ENCODE assay signal across 33 cellular contexts in the genomic region with DNA sequence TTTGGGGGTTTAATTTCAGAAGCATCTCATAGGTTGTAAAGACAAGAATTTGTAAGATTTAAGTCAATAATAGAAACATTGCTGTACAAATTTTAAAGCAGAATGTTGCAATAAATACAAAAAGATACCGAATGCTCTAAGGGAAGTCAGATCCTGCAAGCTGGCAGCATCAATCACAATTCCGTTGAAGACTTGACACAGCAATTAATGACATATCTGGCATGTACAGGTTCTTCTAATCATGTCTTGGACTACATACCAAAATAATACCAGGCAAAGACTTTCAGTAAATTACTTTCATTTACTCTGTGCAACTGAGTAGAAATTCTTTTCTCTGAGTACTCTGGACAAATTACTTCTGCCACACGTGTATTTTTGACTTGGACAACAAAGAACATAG.
"Had no signal": no experiment of that assay in that cellular context is flagged by ENCODE, and none has a peak within 500 bp of the region (broad histone marks: within the 10 kb centered on the region; RNA-seq: fewer than 3 reads in every experiment).

No MANE protein-coding gene starts in this region.

- H3K27me3 ChIP-seq: adrenal gland, ascending aorta, body of pancreas, brain microvascular endothelial cell, breast epithelium, cardiac muscle cell had no signal

- H3K36me3 ChIP-seq: adrenal gland, ascending aorta, brain microvascular endothelial cell, breast epithelium, cardiac muscle cell had no signal

- H3K27ac ChIP-seq: adrenal gland, ascending aorta, body of pancreas, brain microvascular endothelial cell, breast epithelium, cardiac muscle cell had no signal

- DNase-seq: activated effector memory CD4-positive, alpha-beta T cell treated with anti-CD3 and anti-CD28 coated beads, Interleukin-2, amount 50 U/mL, for 16 hours; activated effector memory CD4-positive, alpha-beta T cell treated with Interleukin-2 at 50 U/mL for 16 hours; activated gamma-delta T cell; activated gamma-delta T cell treated with Interleukin-2 at 50 U/mL for 16 hours; activated naive CD4-positive, alpha-beta T cell; activated naive CD4-positive, alpha-beta T cell treated with anti-CD3 and anti-CD28 coated beads for 36 hours; activated naive CD4-positive, alpha-beta T cell treated with anti-CD3 and anti-CD28 coated beads, Interleukin-2, amount 10 ng/mL, durations not matched to agents 7 days and 5 days; activated naive CD4-positive, alpha-beta T cell treated with anti-CD3 and anti-CD28 coated beads, Interleukin-2, amount 50 U/mL, for 16 hours; activated naive CD8-positive, alpha-beta T cell treated with anti-CD3 and anti-CD28 coated beads for 36 hours; activated naive CD8-positive, alpha-beta T cell treated with anti-CD3 and anti-CD28 coated beads, Interleukin-2, amount 10 ng/mL, durations not matched to agents 7 days and 5 days; activated naive CD8-positive, alpha-beta T cell treated with anti-CD3 and anti-CD28 coated beads, Interleukin-2, amount 50 U/mL, for 24 hours; activated T-cell treated with anti-CD3 and anti-CD28 coated beads, Interleukin-2, amount 50 U/mL, for 1 hour; activated T-cell treated with anti-CD3 and anti-CD28 coated beads, Interleukin-2, amount 50 U/mL, for 24 hours; activated T-cell treated with anti-CD3 and anti-CD28 coated beads, Interleukin-2, amount 50 U/mL, for 4 hours; activated T-cell treated with anti-CD3 and anti-CD28 coated beads, Interleukin-2, amount 50 U/mL, for 48 hours; activated T-cell treated with anti-CD3 and anti-CD28 coated beads, Interleukin-2, amount 50 U/mL, for 72 hours; adrenal gland; amniotic stem cell; amygdala; anterior cingulate cortex; aorta; body of pancreas; brain microvascular endothelial cell; caudate nucleus; central memory CD4-positive, alpha-beta T cell; cerebellar nuclear complex had no signal

- H3K4me1 ChIP-seq: adrenal gland, ascending aorta, body of pancreas, breast epithelium had no signal

- FAIRE-seq: astrocyte, bronchial epithelial cell had no signal

- H3K4me3 ChIP-seq: adrenal gland, ascending aorta, body of pancreas, breast epithelium, cardiac muscle cell had no signal

- H3K9me3 ChIP-seq: adrenal gland, ascending aorta, body of pancreas, breast epithelium had no signal

- ATAC-seq: activated naive CD4-positive, alpha-beta T cell treated with anti-CD3 and anti-CD28 coated beads, Interleukin-2, amount 50 U/mL, for 72 hours; activated naive CD8-positive, alpha-beta T cell treated with anti-CD3 and anti-CD28 coated beads, Interleukin-2, amount 50 U/mL, for 24 hours; activated T-cell treated with anti-CD3 and anti-CD28 coated beads, Interleukin-2, amount 50 U/mL, for 4 hours; activated T-cell treated with anti-CD3 and anti-CD28 coated beads, Interleukin-2, amount 50 U/mL, for 72 hours; activated T-helper 17 cell treated with anti-CD3 and anti-CD28 coated beads, Interleukin-2, amount 50 U/mL, for 72 hours; body of pancreas had no signal
